Comparison of ENCODE assay signal across 8 cellular contexts in genomic region chr15:64209680-64210334, GRCh38. TPM values are rescaled to one million over a fixed set of nuclear protein-coding genes. Genes with fewer than 3 reads are reported as not detected.
DNase-seq lines count a peak whose midpoint lies in the region; ATAC-seq and TF ChIP-seq lines count a peak whose summit lies in the region.

No MANE protein-coding gene starts in this region.

- H3F3A ChIP-seq in DOHH2 (ENCODE audit: control insufficient read depth, insufficient read depth) = 0 out of 2 replicates have a peak, but pooled peaks cover 3% of the 10 kb centered on the region

- no peaks in the 10 kb centered on the region for H3K27me3 ChIP-seq in DOHH2 (ENCODE audit: control insufficient read depth, low read length)
- H3K27me3 ChIP-seq in IMR-90 (ENCODE audit: control insufficient read depth, insufficient read depth, low read length) = no peaks in the 10 kb centered on the region
- no peaks in the 10 kb centered on the region for H3K27me3 ChIP-seq in RWPE2 (ENCODE audit: insufficient read depth, poor library complexity, severe bottlenecking)
- no peaks in the 10 kb centered on the region for H3K27me3 ChIP-seq in upper lobe of right lung
- H3K27me3 ChIP-seq in colonic mucosa = no peaks in the 10 kb centered on the region

- no peak overlapping the region for H3K27ac Mint-ChIP-seq in T-helper 17 cell

- H3K79me2 ChIP-seq in DOHH2 (ENCODE audit: control insufficient read depth, low read length) = no peaks in the 10 kb centered on the region

- intact Hi-C loops in IMR-90 (cut with micrococcal nuclease) = loop anchor here (1.0 kb wide), 1 partner anchor 146 kb away; the partner anchor contains the start of gene CSNK1G1
- intact Hi-C loops in upper lobe of right lung (cut with DNase I) = no loop called here
- intact Hi-C loops in colonic mucosa (cut with DNase I) = loop anchor here (5.0 kb wide), 1 partner anchor 147 kb away; the partner anchor contains the start of gene CSNK1G1

- H2BK20ac ChIP-seq in IMR-90 (ENCODE audit: low read depth, low read length) = no peak overlapping the region

- in situ Hi-C loops in IMR-90 (cut with MboI; ENCODE audit: low sequenced_read_pairs) = loop anchor here (5.0 kb wide), 1 partner anchor 157 kb away; no protein-coding TSS in a partner anchor

- CTCF ChIA-PET in IMR-90 (lab: Yijun Ruan, JAX) = interaction anchor here (0.6 to 0.7 kb wide), 2 partner anchors 10 to 181 kb away, joined by 3 to 6 read pairs; no protein-coding TSS in a partner anchor

- BruUV-seq in IMR-90 (replicated peaks; lab: Mats Ljungman, UMichigan) = no TSS peak

- no peaks in the 10 kb centered on the region for H3K27me3 Mint-ChIP-seq in T-helper 17 cell

- peaks cover 12 to 17% of the 10 kb centered on the region in 2 experiments for H3K79me1 ChIP-seq in IMR-90 (ENCODE audit: low read depth in 1 of 2, low read length in 2 of 2)

- H3K4me2 ChIP-seq in DOHH2 (ENCODE audit: low read length) (0 out of 2 replicates have a peak overlapping the region, but pooled peaks have one; percentile 7), IMR-90 (ENCODE audit: low read depth, low read length) (no peak overlapping the region; the same call in 1 of the 2 replicates)

- H4K5ac ChIP-seq in IMR-90 (ENCODE audit: low read depth, low read length) = peak overlapping the region; percentile 84; the same call in 1 of the 2 replicates

- peaks cover 3% of the 10 kb centered on the region for H3K4me1 Mint-ChIP-seq in T-helper 17 cell

- H3K14ac ChIP-seq in IMR-90 (replicated peaks; ENCODE audit: low read depth, low read length) = no peak overlapping the region

- H3K27ac ChIP-seq in DOHH2 (ENCODE audit: low read depth, low read length) (no peak overlapping the region), IMR-90 (ENCODE audit: insufficient read depth, low read length) (no peak overlapping the region), RWPE2 (ENCODE audit: poor library complexity, severe bottlenecking) (no peak overlapping the region), upper lobe of right lung (no peak overlapping the region), colonic mucosa (no peak overlapping the region)

- peak; percentile 70 for ATAC-seq in IMR-90 (ENCODE audit: low read depth)
- ATAC-seq in RWPE2 (ENCODE audit: low read depth) = peak; percentile 50; the same call in 2 of the 3 replicates
- no peak for ATAC-seq in upper lobe of right lung
- no peak for ATAC-seq in T-helper 17 cell
- ATAC-seq in GM21737 (IDR thresholded peaks at IDR 0.05; ENCODE audit: unreplicated experiment) = no peak

- H3K36me3 Mint-ChIP-seq in T-helper 17 cell (ENCODE audit: low read depth) = peaks cover 3% of the 10 kb centered on the region

- no peak overlapping the region for H2BK15ac ChIP-seq in IMR-90 (ENCODE audit: low read depth, low read length)

- no peak overlapping the region for H2BK5ac ChIP-seq in IMR-90 (ENCODE audit: low read depth, low read length, poor library complexity, severe bottlenecking)

- H2AK5ac ChIP-seq in IMR-90 (ENCODE audit: low read depth, low read length) = no peak overlapping the region

- no peak overlapping the region for H3K4ac ChIP-seq in IMR-90 (ENCODE audit: low read depth, low read length)

- no peak overlapping the region for H2AFZ ChIP-seq in IMR-90 (replicated peaks; ENCODE audit: low read length, poor library complexity)

- TF ChIP-seq POLR2A in IMR-90 (IDR thresholded peaks at IDR 0.05; ENCODE audit: low read depth, low read length) = no peak

- no peak overlapping the region for H4K8ac ChIP-seq in IMR-90 (ENCODE audit: low read depth in 2 of 2, low read length in 2 of 2)

- no peak overlapping the region for H3K23ac ChIP-seq in IMR-90 (ENCODE audit: low read depth, low read length)

- H3K4me3 ChIP-seq in DOHH2 (ENCODE audit: low read length) = no peak overlapping the region
- H3K4me3 ChIP-seq in IMR-90 (ENCODE audit: insufficient read depth, low read depth, low read length) = no peak overlapping the region
- H3K4me3 ChIP-seq in RWPE2 (ENCODE audit: severe bottlenecking) = no peak overlapping the region
- no peak overlapping the region for H3K4me3 ChIP-seq in foreskin fibroblast (ENCODE audit: low read depth in 1 of 2, low read length in 2 of 2)
- no peak overlapping the region for H3K4me3 ChIP-seq in upper lobe of right lung
- H3K4me3 ChIP-seq in colonic mucosa = no peak overlapping the region

- no peak overlapping the region for H3K18ac ChIP-seq in IMR-90 (ENCODE audit: low read depth, low read length)

- no peaks in the 10 kb centered on the region for H3K9me3 ChIP-seq in DOHH2 (ENCODE audit: control insufficient read depth, insufficient read depth, low read length)
- no peaks in the 10 kb centered on the region for H3K9me3 ChIP-seq in IMR-90 (ENCODE audit: control insufficient read depth, insufficient read depth, low read length)
- no peaks in the 10 kb centered on the region for H3K9me3 ChIP-seq in RWPE2 (ENCODE audit: severe bottlenecking)
- H3K9me3 ChIP-seq in upper lobe of right lung = no peaks in the 10 kb centered on the region
- H3K9me3 ChIP-seq in T-helper 17 cell (ENCODE audit: control insufficient read depth, low read length, poor library complexity, severe bottlenecking) = no peaks in the 10 kb centered on the region
- no peaks in the 10 kb centered on the region for H3K9me3 ChIP-seq in colonic mucosa

- no peaks in the 10 kb centered on the region for H3K9me1 ChIP-seq in IMR-90 (ENCODE audit: insufficient read depth, low read length)

- H3K36me3 ChIP-seq in DOHH2 (ENCODE audit: control insufficient read depth, low read length) (peaks cover 6% of the 10 kb centered on the region), IMR-90 (ENCODE audit: control insufficient read depth, insufficient read depth, low read length) (peaks cover 4% of the 10 kb centered on the region), RWPE2 (ENCODE audit: low read depth) (peaks cover 58% of the 10 kb centered on the region), upper lobe of right lung (peaks cover 30% of the 10 kb centered on the region), colonic mucosa (no peaks in the 10 kb centered on the region)

- no peak overlapping the region for H2AK9ac ChIP-seq in IMR-90 (replicated peaks; ENCODE audit: low read depth, low read length, poor library complexity)

- H3K4me1 ChIP-seq in DOHH2 (ENCODE audit: control insufficient read depth, low read length) = peaks cover 7% of the 10 kb centered on the region
- peaks cover 2% of the 10 kb centered on the region; the same call in 1 of the 2 replicates for H3K4me1 ChIP-seq in IMR-90 (ENCODE audit: control insufficient read depth, insufficient read depth, low read length)
- no peaks in the 10 kb centered on the region for H3K4me1 ChIP-seq in RWPE2 (ENCODE audit: insufficient read depth, poor library complexity, severe bottlenecking)
- H3K4me1 ChIP-seq in upper lobe of right lung = no peaks in the 10 kb centered on the region
- H3K4me1 ChIP-seq in colonic mucosa = no peaks in the 10 kb centered on the region

- TF ChIP-seq RAD21 in IMR-90 (IDR thresholded peaks at IDR 0.05; ENCODE audit: low read length) = peak; percentile 69

- no peak overlapping the region for H2BK120ac ChIP-seq in IMR-90 (ENCODE audit: low read depth, low read length)

- no peaks in the 10 kb centered on the region for H3K9me2 ChIP-seq in DOHH2 (replicated peaks; ENCODE audit: control insufficient read depth, low read length)

- WGBS in IMR-90 (ENCODE audit: extremely low coverage in 2 of 2, insufficient read length in 1 of 2), 2 experiments = no CpG with 5 or more reads among the region's 3 CpGs

- POLR2A ChIA-PET in IMR-90 (lab: Charles Lee; ENCODE audit: unreplicated experiment) = no interaction called here

- H3K56ac ChIP-seq in IMR-90 (ENCODE audit: extremely low read depth, insufficient read depth, low read length) = no peak overlapping the region

- H4K20me1 ChIP-seq in DOHH2 (ENCODE audit: control insufficient read depth, insufficient read depth, low read depth, low read length) (no peaks in the 10 kb centered on the region), IMR-90 (ENCODE audit: insufficient read depth, low read length) (no peaks in the 10 kb centered on the region)

- dilution Hi-C loops in IMR-90 (cut with HindIII; ENCODE audit: low sequenced_read_pairs, unreplicated experiment) = no loop called here

- TF ChIP-seq CTCF in DOHH2 (IDR thresholded peaks at IDR 0.05; ENCODE audit: low read depth, low read length, poor library complexity, severe bottlenecking) = peak; percentile 53
- TF ChIP-seq CTCF in IMR-90 (conservative IDR thresholded peaks at IDR 0.05; ENCODE audit: low read depth, low read length) = peak; percentile 70
- TF ChIP-seq CTCF in RWPE2 (IDR thresholded peaks at IDR 0.05; ENCODE audit: poor library complexity, severe bottlenecking) = peak; percentile 95
- TF ChIP-seq CTCF in foreskin fibroblast (IDR thresholded peaks at IDR 0.05; ENCODE audit: low read depth, low read length) = peak; percentile 23
- TF ChIP-seq CTCF in upper lobe of right lung (IDR thresholded peaks at IDR 0.05) = peak; percentile 36
- TF ChIP-seq CTCF in colonic mucosa (IDR thresholded peaks at IDR 0.05) = no peak

- H4K91ac ChIP-seq in IMR-90 (ENCODE audit: insufficient read depth, low read depth, low read length) = no peak overlapping the region

- no peak overlapping the region for H3K4me3 Mint-ChIP-seq in T-helper 17 cell

- DNase-seq in IMR-90 (peak; percentile 64), RWPE2 (ENCODE audit: low spot score) (no peak), foreskin fibroblast (peak in 1 of 2 donors; percentile 64), upper lobe of right lung (no peak), T-helper 17 cell (no peak), colonic mucosa (no peak)

- H3K9ac ChIP-seq in IMR-90 (ENCODE audit: low read depth, low read length) = no peak overlapping the region
- H3K9ac ChIP-seq in colonic mucosa (ENCODE audit: low read depth in 2 of 2, low read length in 2 of 2) = no peak overlapping the region

TF ChIP-seq in IMR-90, 13 proteins besides CTCF, POLR2A, EP300 and RAD21:
- no peak for TF ChIP-seq NFE2L2 (IDR thresholded peaks at IDR 0.05; ENCODE audit: low read depth, low read length)
- TF ChIP-seq MAFK (IDR thresholded peaks at IDR 0.05; ENCODE audit: low read depth, low read length) = no peak
- peak; percentile 83 for TF ChIP-seq SMC3 (IDR thresholded peaks at IDR 0.05; ENCODE audit: low read depth, low read length)

RNA-seq across cellular contexts. Expression of gene PPIB, which starts 47.0 kb away (rescaled TPM):
- total RNA-seq in IMR-90 (2012; rRNA removed) (1,601 and 1,682 TPM in 2 replicates), upper lobe of right lung (389 TPM), T-helper 17 cell (100 to 1,000 TPM; 202 to 208 TPM), colonic mucosa (100 to 1,000 TPM; 367 to 656 TPM)
- 1,358 and 1,517 TPM in 2 replicates for polyA plus RNA-seq in IMR-90 (2012; rRNA removed)
- polyA plus RNA-seq in IMR-90 (2012; cell fraction: cytosol; rRNA removed) = 966 and 972 TPM in 2 replicates
- polyA plus RNA-seq in IMR-90 (2012; cell fraction: nucleus; rRNA removed; ENCODE audit: low replicate concordance) = 233 and 548 TPM in 2 replicates

RNA-seq across cellular contexts. Expression of gene SNX22, which starts 58.3 kb away (rescaled TPM):
- total RNA-seq in IMR-90 (2012; rRNA removed) (under 0.01 and 0.18 TPM in 2 replicates), upper lobe of right lung (28.3 TPM), T-helper 17 cell (1 to 10 TPM in 1 of 2 donors, under 1 TPM in 1; 0.42 to 1.9 TPM), colonic mucosa (under 1 TPM; 0.15 to 0.29 TPM)
- polyA plus RNA-seq in IMR-90 (2012; rRNA removed) = 0.04 and 0.12 TPM in 2 replicates
- polyA plus RNA-seq in IMR-90 (2012; cell fraction: cytosol; rRNA removed) = 0.03 and 0.08 TPM in 2 replicates
- polyA plus RNA-seq in IMR-90 (2012; cell fraction: nucleus; rRNA removed; ENCODE audit: low replicate concordance) = 0.39 and 0.50 TPM in 2 replicates

Comparison
In these comparisons a context has a peak if more than half of its experiments do, and no peak if none do; other contexts are left out.
1. ATAC-seq: peak in IMR-90 (single experiment) and RWPE2 (single experiment); none in upper lobe of right lung (single experiment), T-helper 17 cell (single experiment) and GM21737 (single experiment).
2. RNA of gene SNX22, which starts 58.3 kb away (total RNA-seq): 28.3 TPM in upper lobe of right lung (single experiment); 0.42 to 1.9 TPM in T-helper 17 cell, 0.15 to 0.29 TPM in colonic mucosa and under 0.01 to 0.18 TPM in IMR-90; every median in the first group is over 10 times any median in the second.